In the genomic region with DNA sequence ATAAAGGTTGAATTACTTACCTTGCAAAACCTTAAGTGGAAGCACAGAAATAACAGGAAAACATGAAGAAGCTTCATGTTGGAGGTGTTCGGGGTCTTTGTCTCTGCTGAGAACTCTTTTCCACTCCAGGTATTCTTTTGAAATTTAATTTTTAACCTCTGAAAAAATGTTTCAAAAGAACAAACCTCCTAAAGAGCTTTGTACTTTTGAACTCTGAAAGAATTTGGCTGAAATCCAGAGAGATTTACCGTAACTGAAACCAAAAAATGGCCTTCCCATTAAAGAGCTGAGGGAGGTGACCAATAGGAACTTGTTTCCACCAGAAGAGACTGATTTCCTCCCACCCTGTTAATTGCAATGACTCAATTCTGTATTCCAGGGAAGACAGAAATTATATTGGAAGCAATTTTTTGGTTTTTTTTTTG, we compare ENCODE assay signal across 8 cellular contexts. TPM values are rescaled to one million over a fixed set of nuclear protein-coding genes. Genes with fewer than 3 reads are reported as not detected.
DNase-seq lines count a peak whose midpoint lies in the region; ATAC-seq, FAIRE-seq and TF ChIP-seq lines count a peak whose summit lies in the region.

A gene (minus strand): TSS at position 105 of the 425 bp plus-strand sequence. CDS start 28 bp downstream, at position 77.

- no peak for TF ChIP-seq RAD21 in HCT116 (IDR thresholded peaks at IDR 0.05; ENCODE audit: low read depth)
- TF ChIP-seq RAD21 in K562 (CRISPR knock-in tag; conservative IDR thresholded peaks at IDR 0.05 in 1 of 2, IDR thresholded peaks at IDR 0.05 in 1 of 2): no peak

- POLR2A ChIA-PET in HCT116 (lab: Charles Lee): no interaction called here
- POLR2A ChIA-PET in K562 (lab: Yijun Ruan, JAX): interaction anchor here (2.1 kb wide), 1 partner anchor 13 kb away, joined by 8 read pairs; a partner anchor contains a TSS

- H4K20me1 ChIP-seq in HCT116 (ENCODE audit: insufficient read depth): no peaks in the 10 kb centered on the region
- H4K20me1 ChIP-seq in K562 (replicated peaks; ENCODE audit: control insufficient read depth, insufficient read depth, low read length): no peaks in the 10 kb centered on the region
- H4K20me1 ChIP-seq in smooth muscle cell (ENCODE audit: low read depth): no peaks in the 10 kb centered on the region

- no peak for TF ChIP-seq POLR2A in HCT116 (IDR thresholded peaks at IDR 0.05; ENCODE audit: borderline replicate concordance, extremely low read depth, insufficient read depth, insufficient read length)
- TF ChIP-seq POLR2A in K562 (conservative IDR thresholded peaks at IDR 0.05): no peak

- no peaks in the 10 kb centered on the region for H3K9me1 ChIP-seq in K562 (ENCODE audit: control insufficient read depth, insufficient read depth, low read length)

- no peaks in the 10 kb centered on the region for H3F3A ChIP-seq in smooth muscle cell (ENCODE audit: low read depth)

- TF ChIP-seq EP300 in K562 (IDR thresholded peaks at IDR 0.05; ENCODE audit: low read length): no peak

- H3K9ac ChIP-seq in HCT116 (ENCODE audit: low read length): no peak within 1 kb of the TSS
- no peak within 1 kb of the TSS for H3K9ac ChIP-seq in K562 (ENCODE audit: insufficient read depth in 1 of 2, low read depth in 2 of 2, low read length in 2 of 2)
- H3K9ac ChIP-seq in smooth muscle cell (ENCODE audit: low read depth): no peak within 1 kb of the TSS

- H3K9me3 ChIP-seq in HCT116 (ENCODE audit: control insufficient read depth in 1 of 2, insufficient read depth in 1 of 2, low read depth in 1 of 2, low read length in 2 of 2) (no peaks in the 10 kb centered on the region), K562 (replicated peaks; ENCODE audit: control insufficient read depth, insufficient read depth, low read depth, low read length) (no peaks in the 10 kb centered on the region), smooth muscle cell (replicated peaks; ENCODE audit: low read depth) (no peaks in the 10 kb centered on the region)

- in situ Hi-C loops in K562 (cut with MboI): no loop called here

- H3K79me2 ChIP-seq in HCT116 (ENCODE audit: insufficient read depth, low read length) (no peaks in the 10 kb centered on the region), K562 (ENCODE audit: control insufficient read depth, insufficient read depth, low read length) (no peaks in the 10 kb centered on the region), smooth muscle cell (ENCODE audit: low read depth) (no peaks in the 10 kb centered on the region)

- ATAC-seq in HCT116 (no peak), K562 (no peak), GM18868 (IDR thresholded peaks at IDR 0.05; ENCODE audit: unreplicated experiment) (no peak)

- peak; percentile 29 for FAIRE-seq in K562 (lab: Jason Lieb, UNC)

- CTCF ChIA-PET in HCT116 (lab: Charles Lee): no interaction called here
- CTCF ChIA-PET in K562 (lab: Yijun Ruan, JAX; ENCODE audit: low intra/inter-chr PET ratio): no interaction called here

- H3K4me2 ChIP-seq in HCT116 (ENCODE audit: low read length) (peak within 1 kb of the TSS; percentile 27; the same call in 1 of the 2 replicates), K562 (ENCODE audit: insufficient read depth, low read length) (no peak within 1 kb of the TSS), smooth muscle cell (no peak within 1 kb of the TSS)

- RAD21 ChIA-PET in HCT116 (lab: Charles Lee; ENCODE audit: low non-redundant PET in 1 of 2, low total read pairs in 2 of 2, uncharacterized antibody in 2 of 2, unreplicated experiment in 2 of 2): no interaction called here

- H2AFZ ChIP-seq in HCT116 (ENCODE audit: low read depth, low read length, poor library complexity, severe bottlenecking): peak within 1 kb of the TSS; percentile 58
- peak within 1 kb of the TSS; percentile 51 for H2AFZ ChIP-seq in K562 (ENCODE audit: low read depth, low read length)
- H2AFZ ChIP-seq in smooth muscle cell (ENCODE audit: low read depth): peak within 1 kb of the TSS; percentile 68

- DNase-seq in HCT116 (ENCODE audit: low read depth, low spot score) (no peak), K562 (ENCODE audit: extremely low read depth in 1 of 4, low spot score in 3 of 4) (peak in 1 of 4 experiments; percentile 21), iris pigment epithelial cell (ENCODE audit: low read depth) (peak; percentile 89), smooth muscle cell (lab: John Stamatoyannopoulos, UW; ENCODE audit: unreplicated experiment) (no peak), Ammon's horn (ENCODE audit: low spot score) (no peak), GDM1 (lab: John Stamatoyannopoulos, UW) (no peak)
- DNase-seq in stimulated activated CD4-positive, alpha-beta T cell treated with anti-CD3 and anti-CD28 coated beads, Interleukin-12 subunit alpha, Interleukin-12 subunit beta, amount 100 ng/mL, for 4 hours: no peak

- H3K9me2 ChIP-seq in HCT116 (ENCODE audit: insufficient read depth): no peaks in the 10 kb centered on the region

- no peaks in the 10 kb centered on the region for H3K27me3 ChIP-seq in HCT116 (ENCODE audit: insufficient read depth, low read length)
- no peaks in the 10 kb centered on the region for H3K27me3 ChIP-seq in K562 (ENCODE audit: control insufficient read depth in 2 of 2, insufficient read depth in 2 of 2, low read length in 2 of 2)
- H3K27me3 ChIP-seq in smooth muscle cell (ENCODE audit: low read depth): no peaks in the 10 kb centered on the region

- intact Hi-C loops in HCT116 (cut with micrococcal nuclease) (loop anchor here (5.0 kb wide), 1 partner anchor 100 kb away; a partner anchor contains a TSS), K562 (cut with micrococcal nuclease) (loop anchor here (5.0 kb wide), 1 partner anchor 375 kb away; no protein-coding TSS in a partner anchor)

- H3K27ac ChIP-seq in HCT116 (ENCODE audit: low read depth, low read length) (no peak within 1 kb of the TSS), K562 (ENCODE audit: extremely low read depth, low read depth, low read length) (no peak within 1 kb of the TSS), smooth muscle cell (ENCODE audit: low read depth) (no peak within 1 kb of the TSS)

- WGBS in K562 (ENCODE audit: insufficient coverage, low coverage, missing lambda C conversion rate): 45% methylated on average over 2 of the region's 2 CpGs
- WGBS in smooth muscle cell (ENCODE audit: low lambda C conversion rate): 65% methylated on average over 2 of the region's 2 CpGs

- peaks cover 0 to 5% of the 10 kb centered on the region in 2 experiments; a peak in 1 of 4 replicates for H3K4me1 ChIP-seq in HCT116 (ENCODE audit: control insufficient read depth in 1 of 2, insufficient read depth in 2 of 2, low read length in 2 of 2)
- no peaks in the 10 kb centered on the region; a peak in 3 of 5 replicates for H3K4me1 ChIP-seq in K562 (replicated peaks in 1 of 2; ENCODE audit: control insufficient read depth in 2 of 2, insufficient read depth in 2 of 2, low read length in 2 of 2)
- no peaks in the 10 kb centered on the region for H3K4me1 ChIP-seq in smooth muscle cell (ENCODE audit: low read depth)

- H3K36me3 ChIP-seq in HCT116 (ENCODE audit: control insufficient read depth in 1 of 2, insufficient read depth in 2 of 2, low read length in 2 of 2): no peaks in the 10 kb centered on the region
- H3K36me3 ChIP-seq in K562 (ENCODE audit: control insufficient read depth, insufficient read depth, low read length): no peaks in the 10 kb centered on the region
- H3K36me3 ChIP-seq in smooth muscle cell (ENCODE audit: low read depth): no peaks in the 10 kb centered on the region

- H3K4me3 ChIP-seq in HCT116 (replicated peaks in 1 of 2; ENCODE audit: low read depth in 1 of 2, low read length in 2 of 2) (no peak within 1 kb of the TSS), K562 (no peak within 1 kb of the TSS), smooth muscle cell (peak within 1 kb of the TSS; percentile 40)

- BruUV-seq in HCT116 (replicated peaks; lab: Mats Ljungman, UMichigan) (no TSS peak), K562 (replicated peaks; lab: Mats Ljungman, UMichigan) (no TSS peak)

- TF ChIP-seq CTCF in HCT116 (IDR thresholded peaks at IDR 0.05 in 2 of 3, conservative IDR thresholded peaks at IDR 0.05 in 1 of 3; ENCODE audit: borderline replicate concordance in 1 of 3, insufficient read depth in 1 of 3, low read depth in 2 of 3, low read length in 2 of 3) (no peak), K562 (IDR thresholded peaks at IDR 0.05 in 2 of 3, conservative IDR thresholded peaks at IDR 0.05 in 1 of 3; ENCODE audit: insufficient read depth in 2 of 3, low read depth in 1 of 3, low read length in 3 of 3) (no peak), smooth muscle cell (IDR thresholded peaks at IDR 0.05; ENCODE audit: borderline replicate concordance, insufficient read depth, poor library complexity, severe bottlenecking) (no peak)

TF ChIP-seq in HCT116, 20 proteins besides CTCF, POLR2A, EP300 and RAD21 (continues in another document):
- TF ChIP-seq, protein P1, sequence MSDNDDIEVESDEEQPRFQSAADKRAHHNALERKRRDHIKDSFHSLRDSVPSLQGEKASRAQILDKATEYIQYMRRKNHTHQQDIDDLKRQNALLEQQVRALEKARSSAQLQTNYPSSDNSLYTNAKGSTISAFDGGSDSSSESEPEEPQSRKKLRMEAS (IDR thresholded peaks at IDR 0.05): no peak

TF ChIP-seq in K562, 482 proteins besides CTCF, POLR2A, EP300 and RAD21 (continues in another document):
- TF ChIP-seq NFIC (IDR thresholded peaks at IDR 0.05): peak; percentile 42
- TF ChIP-seq HNRNPL (IDR thresholded peaks at IDR 0.05; ENCODE audit: low read depth, low read length): no peak
- TF ChIP-seq TAF7 (tag; IDR thresholded peaks at IDR 0.05): no peak

RNA-seq across cellular contexts. Expression of the gene that starts here (rescaled TPM):
- total RNA-seq in HCT116 (2021; ENCODE audit: unreplicated experiment) (0.84 TPM), K562 (2014; rRNA removed) (0.41 and 1.4 TPM in 2 replicates), K562 (2014; rRNA removed; fragmentation: Illumina TruSeq; extraction: Trizol) (0.61 and 0.62 TPM in 2 replicates), K562 (2015; rRNA removed; fragmentation: Illumina TruSeq; extraction: Trizol) (8.3 and 8.4 TPM in 2 replicates), K562 (2021) (0.94 and 0.95 TPM in 2 replicates), smooth muscle cell (0.63 and 3.0 TPM in 2 replicates)
- 0.06 and 0.16 TPM in 2 replicates for polyA plus RNA-seq in HCT116 (2012)
- total RNA-seq in K562 (2011; cell fraction: chromatin; rRNA removed; ENCODE audit: low replicate concordance): 0.23 TPM in 1 of 2 replicates, not detected in the other
- total RNA-seq in K562 (2011; cell fraction: nucleolus; rRNA removed): not detected in 2 replicates
- 0.31 TPM in 1 of 2 replicates, not detected in the other for total RNA-seq in K562 (2011; cell fraction: nucleoplasm; rRNA removed)
- polyA plus RNA-seq in K562 (2011; rRNA removed) (0.22 and 0.54 TPM in 2 replicates), K562 (2014; fragmentation: Illumina TruSeq; extraction: Trizol) (0.58 and 1.00 TPM in 2 replicates), K562 (2014; fragmentation: Nextera tagmentation; extraction: Ambion mirVana) (1 to 10 TPM in 1 of 2 experiments, under 1 TPM in 1; 0.30 to 1.1 TPM), K562 (2014; rRNA removed) (0.46 and 0.72 TPM in 2 replicates), smooth muscle cell (1.1 and 1.4 TPM in 2 replicates)
- polyA plus RNA-seq in K562 (2011; cell fraction: cytosol; rRNA removed): 0.06 and 0.12 TPM in 2 replicates
- 0.10 and 0.26 TPM in 2 replicates for polyA plus RNA-seq in K562 (2011; cell fraction: nucleus; rRNA removed)
- 2.5 and 3.9 TPM in 2 replicates for polyA plus RNA-seq in K562 (2012)
- polyA minus RNA-seq in K562 (2011; rRNA and poly(A)+ RNA removed): 0.33 TPM in 1 of 2 replicates, not detected in the other
- 0.73 TPM in 1 of 2 replicates, not detected in the other for polyA minus RNA-seq in K562 (2011; cell fraction: cytosol; rRNA and poly(A)+ RNA removed)
- polyA minus RNA-seq in K562 (2011; cell fraction: nucleus; rRNA and poly(A)+ RNA removed): not detected in 2 replicates
